Comparison of ENCODE assay signal across 11 cellular contexts in genomic region chr12:49298160-49298559, GRCh38. TPM values are rescaled to one million over a fixed set of nuclear protein-coding genes. Genes with fewer than 3 reads are reported as not detected.
DNase-seq lines count a peak whose midpoint lies in the region; ATAC-seq and TF ChIP-seq lines count a peak whose summit lies in the region.
"Had no signal": no experiment of that assay in that cellular context is flagged by ENCODE, and none has a peak within 500 bp of the region (broad histone marks: within the 10 kb centered on the region; RNA-seq: fewer than 3 reads in every experiment).

No MANE protein-coding gene starts in this region.

- intact Hi-C loops in posterior vena cava (cut with DNase I) = loop anchor here (5.0 kb wide), 2 partner anchors 39 to 49 kb away; partner anchors contain the start of genes C1QL4 (in 1 of the 2) and DNAJC22 (in 1 of the 2)

- no peaks in the 10 kb centered on the region for H3K9me3 Mint-ChIP-seq in T-helper 2 cell treated with Interferon-gamma antibody and Interleukin-4, amounts not matched to agents 5 μg/mL and 100 μg/mL, for 36 hours
- peaks cover 0 to 3% (median 0%) of the 10 kb centered on the region in 5 experiments for H3K9me3 Mint-ChIP-seq in brain
- H3K9me3 Mint-ChIP-seq: stimulated activated memory B cell treated with anti-CD40 and anti-IgM and Interleukin-4, amounts not matched to agents 10 μg/mL and 1 μg/mL and 100 μg/mL, for 72 hours had no signal

- H3K4me1 Mint-ChIP-seq in T-helper 2 cell treated with Interferon-gamma antibody and Interleukin-4, amounts not matched to agents 5 μg/mL and 100 μg/mL, for 36 hours (ENCODE audit: low read depth) = peaks cover 29% of the 10 kb centered on the region
- H3K4me1 Mint-ChIP-seq in brain = peaks cover 36% of the 10 kb centered on the region

- no peak for ATAC-seq in GM18858 (IDR thresholded peaks at IDR 0.05; ENCODE audit: unreplicated experiment)
- ATAC-seq in HG03196 (IDR thresholded peaks at IDR 0.05; ENCODE audit: unreplicated experiment) = no peak

- DNase-seq in T-helper 2 cell treated with Interferon-gamma antibody and Interleukin-4, amounts not matched to agents 5 μg/mL and 100 μg/mL, for 36 hours (ENCODE audit: low spot score) = no peak
- DNase-seq in T-helper 2 cell (no peak), posterior vena cava (ENCODE audit: low spot score) (peak; percentile 40)
- DNase-seq in effector CD4-positive, alpha-beta T cell = no peak

- H3K4me3 Mint-ChIP-seq in T-helper 2 cell treated with Interferon-gamma antibody and Interleukin-4, amounts not matched to agents 5 μg/mL and 100 μg/mL, for 36 hours = peak overlapping the region; percentile 69
- peak overlapping the region in 4 of 5 experiments; percentile 27 to 80 (median 70) for H3K4me3 Mint-ChIP-seq in brain

- H3K36me3 Mint-ChIP-seq in T-helper 2 cell treated with Interferon-gamma antibody and Interleukin-4, amounts not matched to agents 5 μg/mL and 100 μg/mL, for 36 hours (ENCODE audit: low read depth) = no peaks in the 10 kb centered on the region
- H3K36me3 Mint-ChIP-seq in brain = no peaks in the 10 kb centered on the region
- H3K36me3 Mint-ChIP-seq: stimulated activated memory B cell treated with anti-CD40 and anti-IgM and Interleukin-4, amounts not matched to agents 10 μg/mL and 1 μg/mL and 100 μg/mL, for 72 hours had no signal

- peaks cover 42% of the 10 kb centered on the region for H3K27me3 Mint-ChIP-seq in T-helper 2 cell treated with Interferon-gamma antibody and Interleukin-4, amounts not matched to agents 5 μg/mL and 100 μg/mL, for 36 hours (ENCODE audit: low read depth)
- peaks cover 91% of the 10 kb centered on the region for H3K27me3 Mint-ChIP-seq in brain

- TF ChIP-seq CTCF in LNCAP (IDR thresholded peaks at IDR 0.05) = peak; percentile 11; the same call in 1 of the 2 replicates
- TF ChIP-seq CTCF in brain (conservative IDR thresholded peaks at IDR 0.05) = no peak

- no peak overlapping the region for H3K27ac Mint-ChIP-seq in T-helper 2 cell treated with Interferon-gamma antibody and Interleukin-4, amounts not matched to agents 5 μg/mL and 100 μg/mL, for 36 hours
- H3K27ac Mint-ChIP-seq in brain = no peak overlapping the region
- H3K27ac Mint-ChIP-seq: stimulated activated memory B cell treated with anti-CD40 and anti-IgM and Interleukin-4, amounts not matched to agents 10 μg/mL and 1 μg/mL and 100 μg/mL, for 72 hours had no signal

RNA-seq across cellular contexts. Expression of gene PRPH, which starts 3.2 kb away (rescaled TPM):
- polyA plus RNA-seq in brain (ENCODE audit: insufficient read depth, low read depth, low replicate concordance) = 166 TPM
- total RNA-seq in posterior vena cava = under 1 TPM; 0.32 to 0.67 TPM

RNA-seq across cellular contexts. Expression of gene TROAP, which starts 24.9 kb away (rescaled TPM):
- polyA plus RNA-seq in brain (ENCODE audit: insufficient read depth, low read depth, low replicate concordance) = 49.2 TPM
- total RNA-seq in posterior vena cava = under 1 TPM; 0.10 to 0.60 TPM

RNA-seq across cellular contexts. Expression of gene TUBA1C, which starts 33.3 kb away (rescaled TPM):
- 189 TPM for polyA plus RNA-seq in brain (ENCODE audit: insufficient read depth, low read depth, low replicate concordance)
- 100 to 1,000 TPM; 172 to 219 TPM for total RNA-seq in posterior vena cava

RNA-seq across cellular contexts. Expression of gene C1QL4, which starts 38.8 kb away (rescaled TPM):
- 0.15 TPM for polyA plus RNA-seq in brain (ENCODE audit: insufficient read depth, low read depth, low replicate concordance)
- not detected for total RNA-seq in posterior vena cava
- total RNA-seq: esophagus muscularis mucosa, skeletal muscle tissue had no signal

RNA-seq across cellular contexts. Expression of gene DNAJC22, which starts 48.5 kb away (rescaled TPM):
- 1.1 TPM for polyA plus RNA-seq in brain (ENCODE audit: insufficient read depth, low read depth, low replicate concordance)
- under 1 TPM in 1 of 2 donors, not detected in 1; 0.05 TPM for total RNA-seq in posterior vena cava
- total RNA-seq: skeletal muscle tissue had no signal
